6 cellular contexts compared by ENCODE assay signal in the genomic region with DNA sequence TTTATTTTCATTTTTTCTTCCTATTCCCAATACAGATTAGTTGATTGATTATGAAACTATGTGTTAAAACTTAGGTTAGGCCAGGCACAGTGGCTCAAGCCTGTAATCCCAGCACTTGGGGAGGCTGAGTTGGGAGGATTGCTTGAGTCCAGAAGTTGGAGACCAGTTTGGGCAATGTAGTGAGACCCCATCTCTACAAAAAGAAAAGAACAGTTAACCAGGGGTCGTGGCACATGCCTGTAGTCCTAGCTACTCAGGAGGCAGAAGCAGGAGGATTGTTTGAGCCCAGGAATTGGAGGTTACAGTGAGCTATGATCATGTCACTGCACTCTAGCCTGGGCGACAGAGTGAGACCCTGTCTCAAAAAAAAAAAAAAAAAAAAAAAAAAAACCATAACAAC. TPM values are rescaled to one million over a fixed set of nuclear protein-coding genes. Genes with fewer than 3 reads are reported as not detected.
DNase-seq lines count a peak whose midpoint lies in the region; ATAC-seq and TF ChIP-seq lines count a peak whose summit lies in the region.
"Not testable (repeated sequence)": the region's sequence is repeated elsewhere in the genome, so short reads cannot be mapped to it uniquely, and the experiment has no call there.

No MANE protein-coding gene starts in this region.

- ATAC-seq in RWPE2 (ENCODE audit: low read depth) = not testable (repeated sequence)

- H3K27ac ChIP-seq in GM23248 (peak overlapping the region; percentile 85), RWPE2 (ENCODE audit: poor library complexity, severe bottlenecking) (peak overlapping the region; percentile 12), osteoblast (ENCODE audit: low read depth, low read length) (peak overlapping the region; percentile 27), skeletal muscle tissue (ENCODE audit: low read depth, low read length) (peak overlapping the region; percentile 17)

- 0 out of 2 replicates have a peak overlapping the region, but pooled peaks have one; percentile 2 for H3K9ac ChIP-seq in GM23248
- H3K9ac ChIP-seq in skeletal muscle tissue (ENCODE audit: low read depth in 1 of 3, low read length in 3 of 3) = not testable (repeated sequence)

- not testable (repeated sequence) for H3K4me3 Mint-ChIP-seq in activated naive CD4-positive, alpha-beta T cell treated with anti-CD3 and anti-CD28 coated beads, Interleukin-2, amount 50 U/mL, for 24 hours; MCF 10A (ENCODE audit: unreplicated experiment)

- not testable (repeated sequence) for TF ChIP-seq CTCF in RWPE2 (IDR thresholded peaks at IDR 0.05; ENCODE audit: poor library complexity, severe bottlenecking); MCF 10A (IDR thresholded peaks at IDR 0.05; ENCODE audit: unreplicated experiment); osteoblast (IDR thresholded peaks at IDR 0.05; ENCODE audit: extremely low read depth, low read depth, low read length)

- H3K4me1 ChIP-seq in GM23248 (ENCODE audit: insufficient read depth) = peaks cover 17% of the 10 kb centered on the region
- not testable (repeated sequence) for H3K4me1 ChIP-seq in RWPE2 (ENCODE audit: insufficient read depth, poor library complexity, severe bottlenecking); osteoblast (ENCODE audit: insufficient read depth, low read length); skeletal muscle tissue (ENCODE audit: control insufficient read depth in 3 of 3, insufficient read depth in 3 of 3, low read length in 3 of 3)

- not testable (repeated sequence) for H3K9me3 ChIP-seq in GM23248 (ENCODE audit: low read depth); RWPE2 (ENCODE audit: severe bottlenecking); osteoblast (ENCODE audit: low read depth, low read length); skeletal muscle tissue (ENCODE audit: control insufficient read depth in 3 of 3, low read length in 3 of 3)

- not testable (repeated sequence) for H2AFZ ChIP-seq in GM23248; osteoblast (ENCODE audit: low read length)

- not testable (repeated sequence) for H3K9me2 ChIP-seq in GM23248 (ENCODE audit: insufficient read depth)

- not testable (repeated sequence) for BruUV-seq in MCF 10A (replicated peaks; lab: Mats Ljungman, UMichigan)

- not testable (repeated sequence) for H3K4me3 ChIP-seq in GM23248; RWPE2 (ENCODE audit: severe bottlenecking); osteoblast (ENCODE audit: insufficient read depth, low read length); skeletal muscle tissue (ENCODE audit: low read length in 3 of 3)

- intact Hi-C loops in MCF 10A (cut with micrococcal nuclease) = not testable (repeated sequence)

- not testable (repeated sequence) for H3K9me3 Mint-ChIP-seq in activated naive CD4-positive, alpha-beta T cell treated with anti-CD3 and anti-CD28 coated beads, Interleukin-2, amount 50 U/mL, for 24 hours; MCF 10A (ENCODE audit: unreplicated experiment)

- WGBS in GM23248 (ENCODE audit: low coverage in 1 of 2, low lambda C conversion rate in 2 of 2, missing lambda C conversion rate in 2 of 2), 2 experiments = 86 to 100% methylated on average over 1 to 2 of the region's 2 CpGs

- peak overlapping the region; percentile 11 for H3K27ac Mint-ChIP-seq in activated naive CD4-positive, alpha-beta T cell treated with anti-CD3 and anti-CD28 coated beads, Interleukin-2, amount 50 U/mL, for 24 hours
- H3K27ac Mint-ChIP-seq in MCF 10A (ENCODE audit: low read depth, unreplicated experiment) = peak overlapping the region; percentile 42

- H3K27me3 ChIP-seq in GM23248 (replicated peaks; ENCODE audit: insufficient read depth); RWPE2 (ENCODE audit: insufficient read depth, poor library complexity, severe bottlenecking); osteoblast (ENCODE audit: insufficient read depth, low read length); skeletal muscle tissue (ENCODE audit: control insufficient read depth in 3 of 3, insufficient read depth in 3 of 3, low read length in 3 of 3): not testable (repeated sequence)

- CTCF ChIA-PET in MCF 10A (lab: Yijun Ruan, JAX) = interaction anchor here (0.7 kb wide), 1 partner anchor 144 kb away, joined by 3 read pairs; no protein-coding TSS in a partner anchor

- H3K36me3 ChIP-seq in GM23248 (ENCODE audit: low read depth); osteoblast (ENCODE audit: insufficient read depth, low read length); skeletal muscle tissue (ENCODE audit: control insufficient read depth in 3 of 3, insufficient read depth in 3 of 3, low read length in 3 of 3): not testable (repeated sequence)
- H3K36me3 ChIP-seq in RWPE2 (ENCODE audit: low read depth) = peaks cover 18% of the 10 kb centered on the region; the same call in 1 of the 2 replicates

- not testable (repeated sequence) for DNase-seq in GM23248; RWPE2 (ENCODE audit: low spot score); MCF 10A (ENCODE audit: unreplicated experiment); osteoblast (ENCODE audit: insufficient read length, low spot score, missing footprints)

- H3K27me3 Mint-ChIP-seq in activated naive CD4-positive, alpha-beta T cell treated with anti-CD3 and anti-CD28 coated beads, Interleukin-2, amount 50 U/mL, for 24 hours; MCF 10A (ENCODE audit: insufficient read depth, unreplicated experiment): not testable (repeated sequence)

- H3K79me2 ChIP-seq in GM23248 (ENCODE audit: insufficient read depth) = peaks cover 88% of the 10 kb centered on the region
- peaks cover 72% of the 10 kb centered on the region for H3K79me2 ChIP-seq in osteoblast (ENCODE audit: insufficient read depth, low read length)

- not testable (repeated sequence) for H3F3A ChIP-seq in GM23248 (ENCODE audit: insufficient read depth)

- in situ Hi-C loops in GM23248 (cut with MboI) = not testable (repeated sequence)

- H3K36me3 Mint-ChIP-seq in activated naive CD4-positive, alpha-beta T cell treated with anti-CD3 and anti-CD28 coated beads, Interleukin-2, amount 50 U/mL, for 24 hours; MCF 10A (ENCODE audit: insufficient read depth, unreplicated experiment): not testable (repeated sequence)

- not testable (repeated sequence) for H4K20me1 ChIP-seq in GM23248 (ENCODE audit: insufficient read depth); osteoblast (ENCODE audit: insufficient read depth, low read length)

- peaks cover 37% of the 10 kb centered on the region for H3K4me1 Mint-ChIP-seq in activated naive CD4-positive, alpha-beta T cell treated with anti-CD3 and anti-CD28 coated beads, Interleukin-2, amount 50 U/mL, for 24 hours
- not testable (repeated sequence) for H3K4me1 Mint-ChIP-seq in MCF 10A (ENCODE audit: insufficient read depth, unreplicated experiment)

- peak overlapping the region; percentile 40 for H3K4me2 ChIP-seq in GM23248 (ENCODE audit: unreplicated experiment)
- not testable (repeated sequence) for H3K4me2 ChIP-seq in osteoblast (ENCODE audit: insufficient read depth, low read length)

- POLR2A ChIA-PET in MCF 10A (lab: Yijun Ruan, JAX) = interaction anchor here (0.6 to 3.0 kb wide), 4 partner anchors 8 to 238 kb away, joined by 3 to 20 read pairs (median 6); a partner anchor contains a TSS

RNA-seq across cellular contexts. Expression of a gene that starts 8.2 kb away (rescaled TPM):
- 69.2 and 83.7 TPM in 2 replicates for total RNA-seq in GM23248 (2014; rRNA removed; shearing (Covaris generic))
- polyA plus RNA-seq in GM23248 (2016; fragmentation: Nextera tagmentation; extraction: Ambion mirVana) = 67.0 and 74.0 TPM in 2 replicates
- total RNA-seq in MCF 10A (2022) (34.7 and 36.6 TPM in 2 replicates), osteoblast (79.3 TPM in 2 replicates), skeletal muscle tissue (130 TPM)

RNA-seq across cellular contexts. Expression of a gene that starts 32.5 kb away (rescaled TPM):
- 10.4 and 13.3 TPM in 2 replicates for total RNA-seq in GM23248 (2014; rRNA removed; shearing (Covaris generic))
- polyA plus RNA-seq in GM23248 (2016; fragmentation: Nextera tagmentation; extraction: Ambion mirVana) = 6.4 and 6.8 TPM in 2 replicates
- 16.0 and 16.5 TPM in 2 replicates for total RNA-seq in MCF 10A (2022)
- total RNA-seq in osteoblast = 14.8 and 17.7 TPM in 2 replicates
- 8.4 TPM for total RNA-seq in skeletal muscle tissue

Comparison
In these comparisons a context has a peak if more than half of its experiments do, and no peak if none do; other contexts are left out.
1. H3K27ac ChIP-seq: peak in every context shown above with its lines; median percentile 85 in GM23248; 27 in osteoblast; 17 in skeletal muscle tissue; 12 in RWPE2.